Comparison of ENCODE assay signal across 1 cellular context in genomic region chr20:51958636-51959542, GRCh38.
TF ChIP-seq lines count a peak whose summit lies in the region.

No MANE protein-coding gene starts in this region.

TF ChIP-seq in WTC11, 78 proteins besides CTCF, POLR2A, EP300 and RAD21 (continued from another document):
- TF ChIP-seq ZNF281 (CRISPR knock-in tag; IDR thresholded peaks at IDR 0.05) (no peak), ZNF423 (CRISPR knock-in tag; IDR thresholded peaks at IDR 0.05) (no peak), ZNF263 (CRISPR knock-in tag; IDR thresholded peaks at IDR 0.05; ENCODE audit: low read depth) (no peak), AR (CRISPR knock-in tag; IDR thresholded peaks at IDR 0.05) (no peak)
